1 cellular context compared by ENCODE assay signal in genomic region chr5:128436825-128437224, GRCh38.
TF ChIP-seq lines count a peak whose summit lies in the region.

No MANE protein-coding gene starts in this region.

TF ChIP-seq in GM23338, 12 proteins besides CTCF, POLR2A, EP300 and RAD21:
- no peak for TF ChIP-seq ETS1 (IDR thresholded peaks at IDR 0.05)
